In the genomic region with DNA sequence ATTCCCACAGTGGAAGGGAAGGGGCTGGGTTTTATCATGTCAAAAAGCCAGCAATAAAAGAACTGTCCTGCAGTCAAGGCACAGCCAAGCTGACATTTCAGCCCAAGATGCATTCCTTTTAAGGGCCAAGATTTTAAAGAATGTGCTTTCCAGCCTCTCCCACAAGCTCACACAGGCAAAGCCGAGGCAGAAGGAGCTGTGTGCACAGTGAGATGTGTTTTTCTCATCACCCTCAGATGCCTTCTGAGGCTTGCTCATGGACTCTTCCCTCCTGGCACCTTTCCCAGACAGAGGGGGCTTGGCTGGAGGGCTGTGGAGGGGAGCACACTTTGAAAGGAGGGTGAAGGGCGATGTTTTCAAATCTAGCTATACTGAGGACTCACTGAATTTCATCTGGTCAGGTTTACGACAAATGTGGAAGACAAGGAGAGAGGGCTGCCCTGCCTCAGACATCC, we compare ENCODE assay signal across 15 cellular contexts.
A peak's percentile ranks its signal among the peaks of the same experiment; 100 is the strongest.
DNase-seq lines count a peak whose midpoint lies in the region; ATAC-seq and TF ChIP-seq lines count a peak whose summit lies in the region.
"Had no signal": no experiment of that assay in that cellular context is flagged by ENCODE, and none has a peak within 500 bp of the region (broad histone marks: within the 10 kb centered on the region; RNA-seq: fewer than 3 reads in every experiment).

No MANE protein-coding gene starts in this region.

- DNase-seq in ACHN (peak; percentile 31), RWPE2 (ENCODE audit: low spot score) (no peak), cardiac muscle cell (ENCODE audit: low read depth in 1 of 2, low spot score in 1 of 2) (peak; percentile 44 to 92), osteocyte (ENCODE audit: extremely low spot score, unreplicated experiment) (no peak), retina (no peak)
- no peak for DNase-seq in activated CD8-positive, alpha-beta memory T cell treated with anti-CD3 and anti-CD28 coated beads for 24 hours
- no peak for DNase-seq in activated T-cell treated with anti-CD3 and anti-CD28 coated beads, Interleukin-2, amount 50 U/mL, for 1 hour
- DNase-seq: activated gamma-delta T cell, BE2C, foreskin melanocyte, H7, NCI-H345, T1000 had no signal

- H3K4me3 ChIP-seq in RWPE2 (ENCODE audit: severe bottlenecking) (no peak overlapping the region), cardiac muscle cell (no peak overlapping the region)
- H3K4me3 ChIP-seq: skin epidermis had no signal

- H3K36me3 Mint-ChIP-seq in osteocyte (ENCODE audit: unreplicated experiment): no peaks in the 10 kb centered on the region

- H3K36me3 ChIP-seq in RWPE2 (ENCODE audit: low read depth): no peaks in the 10 kb centered on the region
- no peaks in the 10 kb centered on the region for H3K36me3 ChIP-seq in cardiac muscle cell
- H3K36me3 ChIP-seq: BE2C had no signal

- peak overlapping the region; percentile 90 for H3K27ac Mint-ChIP-seq in osteocyte (ENCODE audit: unreplicated experiment)

- TF ChIP-seq CTCF in RWPE2 (IDR thresholded peaks at IDR 0.05; ENCODE audit: poor library complexity, severe bottlenecking) (no peak), cardiac muscle cell (IDR thresholded peaks at IDR 0.05; ENCODE audit: low read depth, low read length) (no peak), osteocyte (IDR thresholded peaks at IDR 0.05) (no peak)

- ATAC-seq in RWPE2 (ENCODE audit: low read depth) (peak; percentile 65), GM21515 (IDR thresholded peaks at IDR 0.05; ENCODE audit: unreplicated experiment) (no peak)

- peak overlapping the region; percentile 39 for H3K27ac ChIP-seq in RWPE2 (ENCODE audit: poor library complexity, severe bottlenecking)
- H3K27ac ChIP-seq in cardiac muscle cell: peak overlapping the region; percentile 41

- H3K9me3 Mint-ChIP-seq in osteocyte (ENCODE audit: unreplicated experiment): peaks cover 3% of the 10 kb centered on the region

- H3K4me3 Mint-ChIP-seq in osteocyte (ENCODE audit: unreplicated experiment): no peak overlapping the region

- H3K27me3 ChIP-seq in RWPE2 (ENCODE audit: insufficient read depth, poor library complexity, severe bottlenecking) (no peaks in the 10 kb centered on the region), cardiac muscle cell (no peaks in the 10 kb centered on the region)
- H3K27me3 ChIP-seq: BE2C had no signal

- no peaks in the 10 kb centered on the region for H3K27me3 Mint-ChIP-seq in osteocyte (ENCODE audit: unreplicated experiment)

- H3K9me3 ChIP-seq in RWPE2 (ENCODE audit: severe bottlenecking) (no peaks in the 10 kb centered on the region), cardiac muscle cell (ENCODE audit: low read depth) (no peaks in the 10 kb centered on the region)
- H3K9me3 ChIP-seq: BE2C had no signal

- in situ Hi-C loops in ACHN (cut with HindIII; ENCODE audit: low pct_ligation_motif_present, low pct_unique_long_range_greater_than_20kb, low sequenced_read_pairs): no loop called here

- H3K4me1 Mint-ChIP-seq in osteocyte (ENCODE audit: unreplicated experiment): peaks cover 35% of the 10 kb centered on the region

- H3K4me1 ChIP-seq in RWPE2 (ENCODE audit: insufficient read depth, poor library complexity, severe bottlenecking): peaks cover 10% of the 10 kb centered on the region
- peaks cover 12% of the 10 kb centered on the region for H3K4me1 ChIP-seq in cardiac muscle cell (ENCODE audit: low read depth)
- H3K4me1 ChIP-seq: BE2C had no signal

Comparison
In these comparisons a context has a peak if more than half of its experiments do, and no peak if none do; other contexts are left out.
1. DNase-seq: peak in ACHN (single experiment) and cardiac muscle cell (2 of 2); none in RWPE2 (single experiment), osteocyte (single experiment), activated CD8-positive, alpha-beta memory T cell treated with anti-CD3 and anti-CD28 coated beads for 24 hours (single experiment), retina (single experiment) and activated T-cell treated with anti-CD3 and anti-CD28 coated beads, Interleukin-2, amount 50 U/mL, for 1 hour (single experiment).